Comparison of ENCODE assay signal across 14 cellular contexts in genomic region chr19:13069415-13070369, GRCh38. TPM values are rescaled to one million over a fixed set of nuclear protein-coding genes. Genes with fewer than 3 reads are reported as not detected.
DNase-seq lines count a peak whose midpoint lies in the region; ATAC-seq, FAIRE-seq and TF ChIP-seq lines count a peak whose summit lies in the region.
"Had no signal": no experiment of that assay in that cellular context is flagged by ENCODE, and none has a peak within 500 bp of the region (broad histone marks: within the 10 kb centered on the region; RNA-seq: fewer than 3 reads in every experiment).

No MANE protein-coding gene starts in this region.

- no peak for ATAC-seq in lower lobe of right lung
- ATAC-seq in GM19035 (IDR thresholded peaks at IDR 0.05; ENCODE audit: unreplicated experiment), result no peak

- peaks cover 92% of the 10 kb centered on the region for H4K20me1 ChIP-seq in astrocyte (ENCODE audit: insufficient read depth, low read length)

- POLR2A ChIA-PET in CD4-positive, alpha-beta memory T cell (lab: Charles Lee; ENCODE audit: partially characterized antibody), result no interaction called here

- peaks cover 77% of the 10 kb centered on the region for H3K79me2 ChIP-seq in astrocyte (ENCODE audit: insufficient read depth, low read length)

- TF ChIP-seq CTCF in astrocyte (IDR thresholded peaks at IDR 0.05; ENCODE audit: insufficient read depth, low read depth, low read length) (no peak), lower lobe of right lung (IDR thresholded peaks at IDR 0.05) (no peak), tibial artery (IDR thresholded peaks at IDR 0.05) (no peak)

- H2AFZ ChIP-seq in astrocyte (ENCODE audit: low read depth, low read length), result no peak overlapping the region

- peaks cover 91% of the 10 kb centered on the region for H3K27me3 Mint-ChIP-seq in astrocyte (ENCODE audit: low read depth, unreplicated experiment)
- H3K27me3 Mint-ChIP-seq in CD4-positive, alpha-beta memory T cell, result peaks cover 0 to 1% of the 10 kb centered on the region in 2 donors

- H3K4me1 ChIP-seq in astrocyte (ENCODE audit: insufficient read depth, low read length) (peaks cover 12% of the 10 kb centered on the region), lower lobe of right lung (peaks cover 59% of the 10 kb centered on the region), tibial artery (peaks cover 20 to 92% (median 77%) of the 10 kb centered on the region in 4 donors)
- H3K4me1 ChIP-seq in CD4-positive, alpha-beta memory T cell (ENCODE audit: insufficient read depth, low read length), result no peaks in the 10 kb centered on the region
- H3K4me1 ChIP-seq: right lobe of liver had no signal

- no peak overlapping the region for H3K4me3 Mint-ChIP-seq in astrocyte (ENCODE audit: unreplicated experiment)
- H3K4me3 Mint-ChIP-seq in CD4-positive, alpha-beta memory T cell, result no peak overlapping the region

- H3K27ac ChIP-seq in astrocyte (ENCODE audit: low read depth, low read length), result no peak overlapping the region
- peak overlapping the region; percentile 24 for H3K27ac ChIP-seq in lower lobe of right lung
- peak overlapping the region; percentile 92 to 99 for H3K27ac ChIP-seq in tibial artery
- H3K27ac ChIP-seq in CD4-positive, alpha-beta memory T cell (ENCODE audit: low read depth, low read length), result no peak overlapping the region
- H3K27ac ChIP-seq: right lobe of liver had no signal

- H3K9me3 Mint-ChIP-seq in astrocyte (ENCODE audit: unreplicated experiment), result no peaks in the 10 kb centered on the region
- H3K9me3 Mint-ChIP-seq in CD4-positive, alpha-beta memory T cell, result no peaks in the 10 kb centered on the region

- H3K36me3 Mint-ChIP-seq in astrocyte (ENCODE audit: low read depth, unreplicated experiment), result peaks cover 7% of the 10 kb centered on the region
- H3K36me3 Mint-ChIP-seq in CD4-positive, alpha-beta memory T cell, result no peaks in the 10 kb centered on the region

- H3K4me2 ChIP-seq in astrocyte (ENCODE audit: low read length), result peak overlapping the region; percentile 36

- FAIRE-seq in astrocyte (lab: Jason Lieb, UNC), result no peak

- intact Hi-C loops in lower lobe of right lung (cut with DNase I) (no loop called here), tibial artery (cut with DNase I; ENCODE audit: low total_unique reads) (no loop called here)
- intact Hi-C loops in CD4-positive, alpha-beta memory T cell (cut with micrococcal nuclease), result no loop called here

- H3K27me3 ChIP-seq in astrocyte (ENCODE audit: insufficient read depth, low read length), result no peaks in the 10 kb centered on the region
- H3K27me3 ChIP-seq in lower lobe of right lung (ENCODE audit: low read depth), result no peaks in the 10 kb centered on the region
- no peaks in the 10 kb centered on the region for H3K27me3 ChIP-seq in tibial artery
- H3K27me3 ChIP-seq in CD4-positive, alpha-beta memory T cell (ENCODE audit: insufficient read depth, low read length), result no peaks in the 10 kb centered on the region
- H3K27me3 ChIP-seq: right lobe of liver had no signal

- peaks cover 2% of the 10 kb centered on the region for H3K36me3 ChIP-seq in astrocyte (ENCODE audit: insufficient read depth, low read length)
- peaks cover 24% of the 10 kb centered on the region for H3K36me3 ChIP-seq in lower lobe of right lung
- peaks cover 7 to 19% (median 12%) of the 10 kb centered on the region in 3 donors for H3K36me3 ChIP-seq in tibial artery
- no peaks in the 10 kb centered on the region for H3K36me3 ChIP-seq in CD4-positive, alpha-beta memory T cell (ENCODE audit: insufficient read depth, low read length)
- H3K36me3 ChIP-seq: right lobe of liver had no signal

- peak; percentile 54 for DNase-seq in NCI-H69 (lab: John Stamatoyannopoulos, UW)
- DNase-seq in astrocyte (ENCODE audit: low read depth), result no peak
- DNase-seq in lower lobe of right lung, result no peak
- DNase-seq in tibial artery, result peak in 1 of 2 donors; percentile 20
- no peak for DNase-seq in CD4-positive, alpha-beta memory T cell
- DNase-seq in inferior parietal cortex (ENCODE audit: extremely low spot score), result no peak
- DNase-seq: activated CD4-positive, alpha-beta T cell treated with anti-CD3 and anti-CD28 coated beads, Interleukin-2, amount 50 U/mL, for 48 hours; activated naive CD4-positive, alpha-beta T cell; DND-41; effector CD8-positive, alpha-beta T cell; midbrain; NCI-H524 treated with DMSO at 0.1 percent for 48 hours; right lobe of liver had no signal

- H3K9me3 ChIP-seq in astrocyte (ENCODE audit: insufficient read depth, low read depth, low read length) (no peaks in the 10 kb centered on the region), lower lobe of right lung (no peaks in the 10 kb centered on the region), tibial artery (no peaks in the 10 kb centered on the region)
- no peaks in the 10 kb centered on the region for H3K9me3 ChIP-seq in CD4-positive, alpha-beta memory T cell (ENCODE audit: control insufficient read depth in 1 of 2, low read length in 2 of 2)
- H3K9me3 ChIP-seq: right lobe of liver had no signal

- no peaks in the 10 kb centered on the region for H3K4me1 Mint-ChIP-seq in astrocyte (ENCODE audit: low read depth, unreplicated experiment)
- H3K4me1 Mint-ChIP-seq in CD4-positive, alpha-beta memory T cell, result no peaks in the 10 kb centered on the region

- H3K9ac ChIP-seq in astrocyte (ENCODE audit: low read length), result no peak overlapping the region

- H3K27ac Mint-ChIP-seq in astrocyte (ENCODE audit: unreplicated experiment), result no peak overlapping the region
- H3K27ac Mint-ChIP-seq in CD4-positive, alpha-beta memory T cell, result peak overlapping the region in 2 of 7 donors; percentile 60

- H3K4me3 ChIP-seq in astrocyte (ENCODE audit: insufficient read depth, low read depth, low read length), result no peak overlapping the region
- no peak overlapping the region for H3K4me3 ChIP-seq in lower lobe of right lung
- no peak overlapping the region for H3K4me3 ChIP-seq in tibial artery
- H3K4me3 ChIP-seq in CD4-positive, alpha-beta memory T cell (ENCODE audit: low read length in 2 of 2), result no peak overlapping the region
- H3K4me3 ChIP-seq: right lobe of liver had no signal

- CTCF ChIA-PET in CD4-positive, alpha-beta memory T cell (lab: Charles Lee; ENCODE audit: partially characterized antibody), result interaction anchor here (1.2 kb wide), 1 partner anchor 9 kb away, joined by 5 read pairs; no protein-coding TSS in a partner anchor

RNA-seq across cellular contexts. Expression of gene LYL1, which starts 33.0 kb away (rescaled TPM):
- total RNA-seq in astrocyte (0.27 TPM in 1 of 2 replicates, not detected in the other), lower lobe of right lung (27.2 TPM)
- 10 to 100 TPM; 16.1 to 16.9 TPM for total RNA-seq in CD4-positive, alpha-beta memory T cell
- polyA plus RNA-seq in CD4-positive, alpha-beta memory T cell, result 1 to 10 TPM; 2.3 to 9.4 TPM

RNA-seq across cellular contexts. Expression of gene TRMT1, which starts 46.8 kb away (rescaled TPM):
- total RNA-seq in astrocyte, result 43.0 and 43.3 TPM in 2 replicates
- 29.3 TPM for total RNA-seq in lower lobe of right lung
- 10 to 100 TPM; 70.6 to 78.4 TPM for total RNA-seq in CD4-positive, alpha-beta memory T cell
- polyA plus RNA-seq in CD4-positive, alpha-beta memory T cell, result 10 to 100 TPM; 18.0 to 24.9 TPM

RNA-seq across cellular contexts. Expression of gene NACC1, which starts 48.4 kb away (rescaled TPM):
- total RNA-seq in astrocyte, result 96.4 and 104 TPM in 2 replicates
- total RNA-seq in lower lobe of right lung, result 35.2 TPM
- total RNA-seq in CD4-positive, alpha-beta memory T cell, result 10 to 100 TPM; 25.8 to 34.1 TPM
- polyA plus RNA-seq in CD4-positive, alpha-beta memory T cell, result 1 to 10 TPM in 1 of 2 donors, under 1 TPM in 1; 0.15 to 1.8 TPM

Comparison
In these comparisons a context has a peak if more than half of its experiments do, and no peak if none do; other contexts are left out.
1. H3K27ac ChIP-seq: peak in lower lobe of right lung (single experiment) and tibial artery (2 of 2); none in astrocyte (single experiment) and CD4-positive, alpha-beta memory T cell (single experiment).
2. RNA of gene LYL1, which starts 33.0 kb away (total RNA-seq): 27.2 TPM in lower lobe of right lung (single experiment) and 16.1 to 16.9 TPM in CD4-positive, alpha-beta memory T cell; 0.27 TPM in astrocyte; every median in the first group is over 10 times any median in the second.